Comparison of ENCODE assay signal across 16 cellular contexts in genomic region chr15:86677316-86677715, GRCh38.
"Had no signal": no experiment of that assay in that cellular context is flagged by ENCODE, and none has a peak within 500 bp of the region (broad histone marks: within the 10 kb centered on the region; RNA-seq: fewer than 3 reads in every experiment).

No MANE protein-coding gene starts in this region.

- H3K9me3 Mint-ChIP-seq: neural crest cell had no signal

- H3K4me3 ChIP-seq: colonic mucosa, left lung, thyroid gland, vagina had no signal

- H3K27ac Mint-ChIP-seq: memory B cell had no signal

- H3K36me3 ChIP-seq: colonic mucosa, left lung, thyroid gland, vagina had no signal

- H3K4me3 Mint-ChIP-seq: memory B cell, neural crest cell had no signal

- H3K4me1 ChIP-seq: colonic mucosa, left lung, parathyroid adenoma, thyroid gland, vagina had no signal

- H3K36me3 Mint-ChIP-seq: memory B cell had no signal

- DNase-seq: activated naive CD4-positive, alpha-beta T cell; caudate nucleus; colonic mucosa; effector CD8-positive, alpha-beta T cell; foreskin melanocyte; head of caudate nucleus; islet precursor cell; left lung; stimulated activated CD4-positive, alpha-beta T cell treated with anti-CD3 and anti-CD28 coated beads, Interleukin-15, amount 100 ng/mL, for 24 hours; stimulated activated CD4-positive, alpha-beta T cell treated with anti-CD3 and anti-CD28 coated beads, Interleukin-4, amount 100 ng/mL, for 24 hours; T-helper 9 cell; thyroid gland had no signal

- ATAC-seq: left lung had no signal

- H3K9me3 ChIP-seq: colonic mucosa, left lung, thyroid gland, vagina had no signal

- H3K27me3 ChIP-seq: colonic mucosa, left lung, thyroid gland, vagina had no signal

- H3K4me1 Mint-ChIP-seq: memory B cell had no signal

- H3K27ac ChIP-seq: colonic mucosa, left lung, parathyroid adenoma, thyroid gland, vagina had no signal
